ENCODE assay signal across 14 cellular contexts in the genomic region with DNA sequence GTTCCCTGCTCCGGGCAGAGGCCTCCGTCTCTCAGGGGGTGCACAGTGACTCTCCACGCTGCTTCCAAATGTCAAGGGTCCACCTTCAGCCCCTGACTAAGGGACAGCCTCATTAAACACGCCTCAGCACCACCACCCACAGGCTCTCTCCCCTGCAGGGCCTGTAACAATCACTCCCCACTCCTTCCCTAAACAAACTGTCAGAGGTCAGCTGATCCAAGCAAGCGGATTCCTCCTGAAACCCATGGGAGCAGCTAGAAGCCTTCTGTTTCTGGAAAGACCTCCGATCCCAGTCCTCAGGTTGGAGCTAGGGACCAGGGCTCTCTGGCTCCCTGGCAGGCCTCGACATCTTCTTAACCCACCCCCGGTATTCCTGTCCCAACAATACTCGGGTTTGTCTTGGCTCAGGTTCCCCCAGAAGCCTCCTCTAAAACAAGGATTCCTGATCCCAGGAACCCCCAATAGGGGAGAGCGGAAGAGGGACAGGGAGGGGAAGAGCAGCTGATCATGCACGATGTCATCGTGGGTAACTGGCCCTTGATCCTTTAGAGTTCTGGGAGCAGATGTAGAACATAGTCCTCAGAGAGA.
DNase-seq lines count a peak whose midpoint lies in the region; ATAC-seq and TF ChIP-seq lines count a peak whose summit lies in the region.
"Had no signal": no experiment of that assay in that cellular context is flagged by ENCODE, and none has a peak within 500 bp of the region (broad histone marks: within the 10 kb centered on the region; RNA-seq: fewer than 3 reads in every experiment).

No MANE protein-coding gene starts in this region.

- H3K9me3 Mint-ChIP-seq in CD8-positive, alpha-beta T cell = no peaks in the 10 kb centered on the region
- H3K9me3 Mint-ChIP-seq in nephron progenitor cell = no peaks in the 10 kb centered on the region
- H3K9me3 Mint-ChIP-seq: T-cell had no signal

- TF ChIP-seq POLR2A in HCT116 (IDR thresholded peaks at IDR 0.05; ENCODE audit: borderline replicate concordance, extremely low read depth, insufficient read depth, insufficient read length) = no peak

- H3K36me3 Mint-ChIP-seq in CD8-positive, alpha-beta T cell = no peaks in the 10 kb centered on the region
- peaks cover 4% of the 10 kb centered on the region for H3K36me3 Mint-ChIP-seq in nephron progenitor cell (ENCODE audit: low read depth)

- no peak overlapping the region for H3K4me3 ChIP-seq in CD8-positive, alpha-beta T cell (ENCODE audit: low read depth, low read length)
- H3K4me3 ChIP-seq in HCT116 (replicated peaks in 1 of 2; ENCODE audit: low read depth in 1 of 2, low read length in 2 of 2) = no peak overlapping the region
- H3K4me3 ChIP-seq: body of pancreas had no signal

- ATAC-seq in CD8-positive, alpha-beta T cell = no peak
- ATAC-seq in HCT116 (peak; percentile 6; the same call in 1 of the 2 replicates), GM18858 (IDR thresholded peaks at IDR 0.05; ENCODE audit: unreplicated experiment) (no peak), HG02642 (IDR thresholded peaks at IDR 0.05; ENCODE audit: poor library complexity, unreplicated experiment) (no peak)
- ATAC-seq: body of pancreas had no signal

- no peak overlapping the region for H3K27ac ChIP-seq in CD8-positive, alpha-beta T cell (ENCODE audit: low read depth, low read length)
- no peak overlapping the region for H3K27ac ChIP-seq in HCT116 (ENCODE audit: low read depth, low read length)
- H3K27ac ChIP-seq: body of pancreas had no signal

- RAD21 ChIA-PET in HCT116 (lab: Charles Lee; ENCODE audit: low non-redundant PET in 1 of 2, low total read pairs in 2 of 2, uncharacterized antibody in 2 of 2, unreplicated experiment in 2 of 2) = interaction anchor here (1.6 to 2.1 kb wide), 2 partner anchors 135 kb away, joined by 8 to 12 read pairs; no protein-coding TSS in a partner anchor

- peak overlapping the region; percentile 32 for H3K27ac Mint-ChIP-seq in CD8-positive, alpha-beta T cell
- peak overlapping the region; percentile 87 for H3K27ac Mint-ChIP-seq in nephron progenitor cell

- peaks cover 3% of the 10 kb centered on the region for H3K27me3 Mint-ChIP-seq in CD8-positive, alpha-beta T cell (ENCODE audit: low read depth)
- peaks cover 8% of the 10 kb centered on the region for H3K27me3 Mint-ChIP-seq in nephron progenitor cell (ENCODE audit: low read depth, poor library complexity)
- H3K27me3 Mint-ChIP-seq: T-cell had no signal

- H3K9ac ChIP-seq in HCT116 (ENCODE audit: low read length) = no peak overlapping the region

- no peak for TF ChIP-seq CTCF in CD8-positive, alpha-beta T cell (IDR thresholded peaks at IDR 0.05)
- TF ChIP-seq CTCF in HCT116 (IDR thresholded peaks at IDR 0.05 in 2 of 3, conservative IDR thresholded peaks at IDR 0.05 in 1 of 3; ENCODE audit: borderline replicate concordance in 1 of 3, insufficient read depth in 1 of 3, low read depth in 2 of 3, low read length in 2 of 3) (no peak), nephron progenitor cell (IDR thresholded peaks at IDR 0.05) (no peak)

- H2AFZ ChIP-seq in HCT116 (ENCODE audit: low read depth, low read length, poor library complexity, severe bottlenecking) = no peak overlapping the region

- no peaks in the 10 kb centered on the region for H3K27me3 ChIP-seq in CD8-positive, alpha-beta T cell (ENCODE audit: insufficient read depth, low read length)
- H3K27me3 ChIP-seq in HCT116 (ENCODE audit: insufficient read depth, low read length) = peaks cover 4% of the 10 kb centered on the region; the same call in 1 of the 2 replicates
- H3K27me3 ChIP-seq: body of pancreas had no signal

- intact Hi-C loops in CD8-positive, alpha-beta T cell (cut with DNase I, micrococcal nuclease) = loop anchor here (1.0 to 10.0 kb wide), 5 partner anchors 132 to 785 kb away; no protein-coding TSS in a partner anchor
- intact Hi-C loops in HCT116 (cut with micrococcal nuclease) = loop anchor here (1.0 to 2.0 kb wide), 2 partner anchors 135 to 528 kb away; no protein-coding TSS in a partner anchor

- H3K4me2 ChIP-seq in HCT116 (ENCODE audit: low read length) = peak overlapping the region; percentile 40

- no peaks in the 10 kb centered on the region for H3K9me3 ChIP-seq in CD8-positive, alpha-beta T cell (ENCODE audit: low read length)
- no peaks in the 10 kb centered on the region for H3K9me3 ChIP-seq in HCT116 (ENCODE audit: control insufficient read depth in 1 of 2, insufficient read depth in 1 of 2, low read depth in 1 of 2, low read length in 2 of 2)
- H3K9me3 ChIP-seq: body of pancreas had no signal

- DNase-seq in CD8-positive, alpha-beta T cell = no peak
- no peak for DNase-seq in HCT116 (ENCODE audit: low read depth, low spot score)
- peak; percentile 53 for DNase-seq in ecto neural progenitor cell (ENCODE audit: low spot score)
- peak; percentile 16 for DNase-seq in nephron progenitor cell
- DNase-seq in stimulated activated CD4-positive, alpha-beta T cell treated with anti-CD3 and anti-CD28 coated beads, Interleukin-15, amount 100 ng/mL, for 24 hours = no peak
- no peak for DNase-seq in NCI-H1417 (lab: John Stamatoyannopoulos, UW)
- DNase-seq: IMR-90, NCI-H1105, NCI-H446, posterior cingulate gyrus had no signal

- peaks cover 4% of the 10 kb centered on the region for H3K4me1 ChIP-seq in CD8-positive, alpha-beta T cell (ENCODE audit: insufficient read depth, low read length)
- no peaks in the 10 kb centered on the region for H3K4me1 ChIP-seq in HCT116 (ENCODE audit: control insufficient read depth in 1 of 2, insufficient read depth in 2 of 2, low read length in 2 of 2)
- H3K4me1 ChIP-seq: body of pancreas had no signal

- CTCF ChIA-PET in CD8-positive, alpha-beta T cell (lab: Charles Lee) = interaction anchor here (0.7 to 1.8 kb wide), 10 partner anchors 8 to 651 kb away, joined by 3 to 6 read pairs (median 3); no protein-coding TSS in a partner anchor
- CTCF ChIA-PET in HCT116 (lab: Charles Lee) = interaction anchor here (2.3 kb wide), 1 partner anchor 135 kb away, joined by 14 read pairs; no protein-coding TSS in a partner anchor

- H3K4me1 Mint-ChIP-seq in CD8-positive, alpha-beta T cell (ENCODE audit: low read depth) = peaks cover 6% of the 10 kb centered on the region
- peaks cover 31% of the 10 kb centered on the region for H3K4me1 Mint-ChIP-seq in nephron progenitor cell

- H3K79me2 ChIP-seq in HCT116 (ENCODE audit: insufficient read depth, low read length) = no peaks in the 10 kb centered on the region

- H4K20me1 ChIP-seq in HCT116 (ENCODE audit: insufficient read depth) = no peaks in the 10 kb centered on the region

- POLR2A ChIA-PET in CD8-positive, alpha-beta T cell (lab: Charles Lee) = no interaction called here
- POLR2A ChIA-PET in HCT116 (lab: Charles Lee) = no interaction called here

- H3K4me3 Mint-ChIP-seq in CD8-positive, alpha-beta T cell = peak overlapping the region; percentile 53
- H3K4me3 Mint-ChIP-seq in nephron progenitor cell = peak overlapping the region; percentile 66

- BruUV-seq in HCT116 (replicated peaks; lab: Mats Ljungman, UMichigan) = no TSS peak

- no peak for TF ChIP-seq RAD21 in HCT116 (IDR thresholded peaks at IDR 0.05; ENCODE audit: low read depth)

- no peaks in the 10 kb centered on the region for H3K9me2 ChIP-seq in HCT116 (ENCODE audit: insufficient read depth)

- no peaks in the 10 kb centered on the region for H3K36me3 ChIP-seq in CD8-positive, alpha-beta T cell (ENCODE audit: insufficient read depth, low read length)
- no peaks in the 10 kb centered on the region for H3K36me3 ChIP-seq in HCT116 (ENCODE audit: control insufficient read depth in 1 of 2, insufficient read depth in 2 of 2, low read length in 2 of 2)

TF ChIP-seq in HCT116, 20 proteins besides CTCF, POLR2A, EP300 and RAD21 (continues in another document):
- TF ChIP-seq JUND (IDR thresholded peaks at IDR 0.05) = no peak
- TF ChIP-seq, protein P1, sequence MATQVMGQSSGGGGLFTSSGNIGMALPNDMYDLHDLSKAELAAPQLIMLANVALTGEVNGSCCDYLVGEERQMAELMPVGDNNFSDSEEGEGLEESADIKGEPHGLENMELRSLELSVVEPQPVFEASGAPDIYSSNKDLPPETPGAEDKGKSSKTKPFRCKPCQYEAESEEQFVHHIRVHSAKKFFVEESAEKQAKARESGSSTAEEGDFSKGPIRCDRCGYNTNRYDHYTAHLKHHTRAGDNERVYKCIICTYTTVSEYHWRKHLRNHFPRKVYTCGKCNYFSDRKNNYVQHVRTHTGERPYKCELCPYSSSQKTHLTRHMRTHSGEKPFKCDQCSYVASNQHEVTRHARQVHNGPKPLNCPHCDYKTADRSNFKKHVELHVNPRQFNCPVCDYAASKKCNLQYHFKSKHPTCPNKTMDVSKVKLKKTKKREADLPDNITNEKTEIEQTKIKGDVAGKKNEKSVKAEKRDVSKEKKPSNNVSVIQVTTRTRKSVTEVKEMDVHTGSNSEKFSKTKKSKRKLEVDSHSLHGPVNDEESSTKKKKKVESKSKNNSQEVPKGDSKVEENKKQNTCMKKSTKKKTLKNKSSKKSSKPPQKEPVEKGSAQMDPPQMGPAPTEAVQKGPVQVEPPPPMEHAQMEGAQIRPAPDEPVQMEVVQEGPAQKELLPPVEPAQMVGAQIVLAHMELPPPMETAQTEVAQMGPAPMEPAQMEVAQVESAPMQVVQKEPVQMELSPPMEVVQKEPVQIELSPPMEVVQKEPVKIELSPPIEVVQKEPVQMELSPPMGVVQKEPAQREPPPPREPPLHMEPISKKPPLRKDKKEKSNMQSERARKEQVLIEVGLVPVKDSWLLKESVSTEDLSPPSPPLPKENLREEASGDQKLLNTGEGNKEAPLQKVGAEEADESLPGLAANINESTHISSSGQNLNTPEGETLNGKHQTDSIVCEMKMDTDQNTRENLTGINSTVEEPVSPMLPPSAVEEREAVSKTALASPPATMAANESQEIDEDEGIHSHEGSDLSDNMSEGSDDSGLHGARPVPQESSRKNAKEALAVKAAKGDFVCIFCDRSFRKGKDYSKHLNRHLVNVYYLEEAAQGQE (IDR thresholded peaks at IDR 0.05; ENCODE audit: low read depth) = no peak
- no peak for TF ChIP-seq TCF7L2 (IDR thresholded peaks at IDR 0.05; ENCODE audit: borderline replicate concordance, extremely low read depth, insufficient read depth, insufficient read length)
- no peak for TF ChIP-seq EZH2phosphoT487 (IDR thresholded peaks at IDR 0.05; ENCODE audit: borderline replicate concordance)
- TF ChIP-seq EGR1 (IDR thresholded peaks at IDR 0.05; ENCODE audit: low read depth) = no peak

Comparison
In these comparisons a context has a peak if more than half of its experiments do, and no peak if none do; other contexts are left out.
1. DNase-seq: peak in ecto neural progenitor cell (single experiment) and nephron progenitor cell (single experiment); none in CD8-positive, alpha-beta T cell (0 of 7), HCT116 (single experiment), stimulated activated CD4-positive, alpha-beta T cell treated with anti-CD3 and anti-CD28 coated beads, Interleukin-15, amount 100 ng/mL, for 24 hours (single experiment) and NCI-H1417 (0 of 3).